In the genomic region with DNA sequence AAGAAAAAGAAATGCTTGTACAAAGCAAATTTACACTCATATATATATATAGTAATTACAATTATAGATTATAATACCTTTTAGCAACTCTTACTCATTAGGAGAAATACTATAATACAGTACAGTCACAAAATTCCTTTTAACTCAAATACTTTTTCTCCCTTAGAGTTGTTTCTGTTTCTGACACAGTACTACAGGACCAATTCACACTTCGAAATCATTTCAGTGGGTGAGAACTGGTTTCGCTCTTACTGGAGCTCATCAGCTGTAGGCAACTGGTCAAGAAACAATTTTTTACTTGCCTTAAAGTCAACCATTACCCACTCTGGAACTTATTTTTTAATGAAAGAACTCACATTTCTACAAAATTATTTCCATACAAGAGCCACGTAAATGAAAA, we compare ENCODE assay signal across 20 cellular contexts. TPM values are rescaled to one million over a fixed set of nuclear protein-coding genes. Genes with fewer than 3 reads are reported as not detected.
DNase-seq lines count a peak whose midpoint lies in the region; ATAC-seq, FAIRE-seq and TF ChIP-seq lines count a peak whose summit lies in the region.
"Had no signal": no experiment of that assay in that cellular context is flagged by ENCODE, and none has a peak within 500 bp of the region (broad histone marks: within the 10 kb centered on the region; RNA-seq: fewer than 3 reads in every experiment).

No MANE protein-coding gene starts in this region.

- peaks cover 0 to 4% of the 10 kb centered on the region in 2 experiments; a peak in 2 of 4 replicates for H3K4me1 ChIP-seq in SK-N-SH (ENCODE audit: control insufficient read depth in 1 of 2, insufficient read depth in 2 of 2, low read depth in 1 of 2, low read length in 1 of 2)

- no peaks in the 10 kb centered on the region for H3K9me2 ChIP-seq in SK-N-SH

- H3K9me3 Mint-ChIP-seq in activated T-helper 17 cell treated with anti-CD3 and anti-CD28 coated beads, Interleukin-2, amount 50 U/mL, for 72 hours = no peaks in the 10 kb centered on the region

- H3F3A ChIP-seq in SK-N-SH (replicated peaks; ENCODE audit: insufficient read depth) = no peaks in the 10 kb centered on the region

- no peak for TF ChIP-seq EP300 in SK-N-SH (IDR thresholded peaks at IDR 0.05; ENCODE audit: borderline replicate concordance in 1 of 2, low read depth in 1 of 2, low read length in 1 of 2)

- no peak overlapping the region for H3K4me3 ChIP-seq in SK-N-SH (ENCODE audit: low read depth in 2 of 2, low read length in 1 of 2)

- H3K4me1 Mint-ChIP-seq in activated T-helper 17 cell treated with anti-CD3 and anti-CD28 coated beads, Interleukin-2, amount 50 U/mL, for 72 hours = peaks cover 22% of the 10 kb centered on the region

- no peak overlapping the region for H2AFZ ChIP-seq in SK-N-SH (ENCODE audit: low read depth)

- H3K27me3 ChIP-seq in SK-N-SH (ENCODE audit: insufficient read depth) = no peaks in the 10 kb centered on the region

- H3K4me3 Mint-ChIP-seq in activated T-helper 17 cell treated with anti-CD3 and anti-CD28 coated beads, Interleukin-2, amount 50 U/mL, for 72 hours = no peak overlapping the region

- peaks cover 75% of the 10 kb centered on the region; the same call in 1 of the 2 replicates for H3K79me2 ChIP-seq in SK-N-SH (ENCODE audit: insufficient read depth)

- POLR2A ChIA-PET in RWPE1 (lab: Yijun Ruan, JAX; ENCODE audit: low non-redundant PET) = interaction anchor here (0.6 kb wide), 1 partner anchor 25 kb away, joined by 4 read pairs; no protein-coding TSS in a partner anchor
- POLR2A ChIA-PET in SK-N-SH (lab: Yijun Ruan, JAX) = no interaction called here

- no peak for DNase-seq in GM18507 (ENCODE audit: extremely low spot score, insufficient read length, low read depth)
- DNase-seq in stimulated activated naive CD8-positive, alpha-beta T cell treated with anti-CD3 and anti-CD28 coated beads, Interleukin-15, Interleukin-2, amounts not matched to agents 100 U/mL and 50 U/mL, for 24 hours = no peak
- DNase-seq in RWPE1 (ENCODE audit: low spot score) = no peak
- no peak for DNase-seq in stimulated activated CD4-positive, alpha-beta T cell treated with anti-CD3 and anti-CD28 coated beads, Interleukin-1b, Interleukin-23, amount 100 ng/mL, for 48 hours
- no peak for DNase-seq in SK-N-SH
- DNase-seq: CD4-positive, CD25-positive, alpha-beta regulatory T cell; DMS79; Karpas-422; MV-4-11; NCI-H1105 treated with DMSO at 0.1 percent for 48 hours; NCI-H2029 treated with DMSO at 0.1 percent for 48 hours; NCI-H2171; NCI-H524 treated with DMSO at 0.1 percent for 48 hours; NCI-H82 had no signal

- no peaks in the 10 kb centered on the region for H4K20me1 ChIP-seq in SK-N-SH (ENCODE audit: insufficient read depth)

- peaks cover 36% of the 10 kb centered on the region for H3K36me3 Mint-ChIP-seq in activated T-helper 17 cell treated with anti-CD3 and anti-CD28 coated beads, Interleukin-2, amount 50 U/mL, for 72 hours (ENCODE audit: low read depth)

- peaks cover 0 to 8% of the 10 kb centered on the region in 2 experiments for H3K36me3 ChIP-seq in SK-N-SH (replicated peaks in 1 of 2; ENCODE audit: control insufficient read depth in 1 of 2, insufficient read depth in 2 of 2, low read length in 1 of 2)

- TF ChIP-seq CTCF in RWPE1 (conservative IDR thresholded peaks at IDR 0.05; ENCODE audit: low read depth) (no peak), SK-N-SH (IDR thresholded peaks at IDR 0.05) (no peak)

- no peaks in the 10 kb centered on the region for H3K27me3 Mint-ChIP-seq in activated T-helper 17 cell treated with anti-CD3 and anti-CD28 coated beads, Interleukin-2, amount 50 U/mL, for 72 hours
- H3K27me3 Mint-ChIP-seq: CD4-positive, CD25-positive, alpha-beta regulatory T cell had no signal

- H3K9ac ChIP-seq in SK-N-SH = no peak overlapping the region

- H3K9me3 ChIP-seq in SK-N-SH = no peaks in the 10 kb centered on the region

- peak overlapping the region; percentile 5 for H3K27ac Mint-ChIP-seq in activated T-helper 17 cell treated with anti-CD3 and anti-CD28 coated beads, Interleukin-2, amount 50 U/mL, for 72 hours

- peak; percentile 66 for FAIRE-seq in GM18507 (lab: Jason Lieb, UNC)

- peak; percentile 72 for ATAC-seq in GM18867 (IDR thresholded peaks at IDR 0.05; ENCODE audit: unreplicated experiment)
- ATAC-seq in activated T-helper 17 cell treated with anti-CD3 and anti-CD28 coated beads, Interleukin-2, amount 50 U/mL, for 72 hours (replicated peaks) = peak; percentile 80
- peak; percentile 35 for ATAC-seq in stimulated activated naive CD8-positive, alpha-beta T cell treated with anti-CD3 and anti-CD28 coated beads, Interleukin-15, Interleukin-2, amounts not matched to agents 100 U/mL and 50 U/mL, for 24 hours
- ATAC-seq: Panc1 had no signal

- CTCF ChIA-PET in RWPE1 (lab: Yijun Ruan, JAX) (interaction anchor here (0.7 kb wide), 1 partner anchor 372 kb away, joined by 4 read pairs; no protein-coding TSS in a partner anchor), SK-N-SH (lab: Yijun Ruan, JAX) (no interaction called here)

- WGBS in SK-N-SH (ENCODE audit: low lambda C conversion rate) = 95% methylated on average over 3 of the region's 3 CpGs

- H3K27ac ChIP-seq in RWPE1 (no peak overlapping the region), SK-N-SH (ENCODE audit: low read depth in 2 of 2, low read length in 1 of 2) (no peak overlapping the region)

- TF ChIP-seq RAD21 in SK-N-SH (IDR thresholded peaks at IDR 0.05; ENCODE audit: low read length) = no peak

- no peak overlapping the region for H3K4me2 ChIP-seq in SK-N-SH

TF ChIP-seq in SK-N-SH, 30 proteins besides CTCF, POLR2A, EP300 and RAD21:
- TF ChIP-seq SMC3 (IDR thresholded peaks at IDR 0.05; ENCODE audit: low read depth, low read length) (no peak), TEAD4 (IDR thresholded peaks at IDR 0.05; ENCODE audit: borderline replicate concordance, insufficient read depth) (no peak)

RNA-seq across cellular contexts. Expression of a gene that starts 6.0 kb away (rescaled TPM):
- 10 to 100 TPM; 10.8 to 14.8 TPM for total RNA-seq in activated T-helper 17 cell treated with anti-CD3 and anti-CD28 coated beads, Interleukin-2, amount 50 U/mL, for 72 hours
- polyA plus RNA-seq in SK-N-SH (2012; rRNA removed) = 1.3 and 1.6 TPM in 2 replicates
- polyA plus RNA-seq in SK-N-SH (2012; cell fraction: cytosol; rRNA removed) = 1.3 and 1.7 TPM in 2 replicates
- polyA plus RNA-seq in SK-N-SH (2012; cell fraction: nucleus; rRNA removed) = 1.9 and 2.7 TPM in 2 replicates

RNA-seq across cellular contexts. Expression of a gene that starts 11.2 kb away (rescaled TPM):
- total RNA-seq in activated T-helper 17 cell treated with anti-CD3 and anti-CD28 coated beads, Interleukin-2, amount 50 U/mL, for 72 hours = under 1 TPM; 0.09 to 0.48 TPM
- not detected in 2 replicates for polyA plus RNA-seq in SK-N-SH (2012; rRNA removed)
- polyA plus RNA-seq in SK-N-SH (2012; cell fraction: cytosol; rRNA removed) = not detected in 2 replicates
- not detected in 2 replicates for polyA plus RNA-seq in SK-N-SH (2012; cell fraction: nucleus; rRNA removed)
- total RNA-seq: CD4-positive, CD25-positive, alpha-beta regulatory T cell; H4; M059J had no signal
- polyA plus RNA-seq: BJ had no signal
